In the genomic region with DNA sequence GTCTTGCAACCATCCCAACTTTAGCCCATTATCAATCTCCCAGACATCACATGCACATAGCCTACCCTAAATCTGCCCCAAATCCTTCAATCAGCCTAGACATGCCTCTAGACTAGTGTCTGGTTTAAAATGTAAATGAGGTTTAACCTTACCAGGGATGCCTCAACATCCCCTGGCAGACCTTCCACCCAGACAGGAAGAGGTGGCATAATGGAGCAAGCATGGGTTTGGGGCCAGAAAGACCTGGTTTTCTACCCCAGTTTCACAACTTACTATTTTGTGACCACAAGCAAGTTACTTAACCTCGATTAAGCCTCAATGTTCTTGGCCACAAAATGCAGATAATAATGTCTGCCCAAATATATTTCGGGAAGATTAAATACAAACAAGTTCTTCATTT, we compare ENCODE assay signal across 17 cellular contexts. TPM values are rescaled to one million over a fixed set of nuclear protein-coding genes. Genes with fewer than 3 reads are reported as not detected.
"Had no signal": no experiment of that assay in that cellular context is flagged by ENCODE, and none has a peak within 500 bp of the region (broad histone marks: within the 10 kb centered on the region; RNA-seq: fewer than 3 reads in every experiment).

No MANE protein-coding gene starts in this region.

- H3K9me3 ChIP-seq: gastroesophageal sphincter, heart left ventricle, left ventricle myocardium inferior, mucosa of descending colon, psoas muscle, transverse colon had no signal

- H3K36me3 ChIP-seq: gastroesophageal sphincter, heart left ventricle, left ventricle myocardium inferior, neural progenitor cell, transverse colon had no signal

- H3K4me3 ChIP-seq: gastroesophageal sphincter, heart left ventricle, left ventricle myocardium inferior, mucosa of descending colon, neural progenitor cell, psoas muscle, skin epidermis, transverse colon had no signal

- H3K27ac ChIP-seq: left ventricle myocardium inferior, neural progenitor cell, psoas muscle had no signal

- H3K4me1 ChIP-seq: psoas muscle had no signal

- H3K27me3 ChIP-seq: gastroesophageal sphincter, heart left ventricle, neural progenitor cell, transverse colon had no signal

- H3K9ac ChIP-seq: neural progenitor cell had no signal

- H3K4me2 ChIP-seq: neural progenitor cell had no signal

- ATAC-seq: esophagus mucosa; gastroesophageal sphincter; heart left ventricle; mucosa of descending colon; naive thymus-derived CD4-positive, alpha-beta T cell; psoas muscle; right cardiac atrium had no signal

- H2AFZ ChIP-seq: neural progenitor cell had no signal

- DNase-seq: activated CD4-positive, CD25-positive, alpha-beta regulatory T cell treated with anti-CD3 and anti-CD28 coated beads, Interleukin-2, amount 50 U/mL, for 72 hours; activated gamma-delta T cell; effector CD8-positive, alpha-beta T cell; heart left ventricle; immature natural killer cell; kidney glomerular epithelial cell; left ventricle myocardium inferior; mucosa of descending colon; naive thymus-derived CD4-positive, alpha-beta T cell; psoas muscle; right cardiac atrium; T-helper 9 cell; transverse colon had no signal

RNA-seq across cellular contexts. Expression of a gene that starts 28.3 kb away (rescaled TPM):
- polyA plus RNA-seq: naive thymus-derived CD4-positive, alpha-beta T cell had no signal
